In genomic region chr5:13508559-13508958, GRCh38 we compare ENCODE assay signal across 27 cellular contexts.
"Had no signal": no experiment of that assay in that cellular context is flagged by ENCODE, and none has a peak within 500 bp of the region (broad histone marks: within the 10 kb centered on the region; RNA-seq: fewer than 3 reads in every experiment).

No MANE protein-coding gene starts in this region.

- FAIRE-seq: keratinocyte, urothelium cell line had no signal

- H3K4me2 ChIP-seq: neural progenitor cell had no signal

- ATAC-seq: left colon; left lung; lower lobe of right lung; natural killer cell; psoas muscle; right lobe of liver; stimulated activated naive B cell treated with anti-CD40 and anti-IgM and Interleukin-4, amounts not matched to agents 10 μg/mL and 1 μg/mL and 100 μg/mL, for 72 hours; stimulated activated naive CD8-positive, alpha-beta T cell treated with anti-CD3 and anti-CD28 coated beads, Interleukin-15, Interleukin-2, amounts not matched to agents 100 U/mL and 50 U/mL, for 24 hours; upper lobe of right lung had no signal

- H3K4me3 ChIP-seq: left lung, lower lobe of right lung, neural progenitor cell, psoas muscle, right atrium auricular region, right lobe of liver, stomach, testis, thyroid gland, upper lobe of right lung had no signal

- H3K27ac ChIP-seq: left lung, lower lobe of right lung, neural progenitor cell, neutrophil, parathyroid adenoma, psoas muscle, right atrium auricular region, right lobe of liver, stomach, testis, thyroid gland, upper lobe of right lung had no signal

- H3K27me3 ChIP-seq: left lung, neural progenitor cell, neutrophil, right atrium auricular region, right lobe of liver, stomach, testis, thyroid gland, upper lobe of right lung had no signal

- H3K79me2 ChIP-seq: parathyroid adenoma had no signal

- H3K9me3 ChIP-seq: left lung, lower lobe of right lung, neutrophil, psoas muscle, right atrium auricular region, right lobe of liver, stomach, testis, thyroid gland, upper lobe of right lung had no signal

- DNase-seq: hippocampal formation; left colon; left lung; lower lobe of right lung; mesendoderm; naive B cell; natural killer cell; nephron progenitor cell; occipital lobe; psoas muscle; right lobe of liver; stimulated activated CD4-positive, alpha-beta T cell treated with anti-CD3 and anti-CD28 coated beads, Interleukin-12 subunit alpha, Interleukin-12 subunit beta, amount 100 ng/mL, for 4 hours; stimulated activated CD4-positive, alpha-beta T cell treated with anti-CD3 and anti-CD28 coated beads, Interleukin-15, amount 100 ng/mL, for 24 hours; stimulated activated CD4-positive, alpha-beta T cell treated with anti-CD3 and anti-CD28 coated beads, Interleukin-2, amount 100 ng/mL, for 24 hours; stimulated activated CD4-positive, alpha-beta T cell treated with anti-CD3 and anti-CD28 coated beads, Interleukin-4, amount 100 ng/mL, for 1 hour; stimulated activated naive B cell treated with anti-CD40 and anti-IgM and Interleukin-4, amounts not matched to agents 10 μg/mL and 1 μg/mL and 100 μg/mL, for 72 hours; stimulated activated naive CD8-positive, alpha-beta T cell treated with anti-CD3 and anti-CD28 coated beads, Interleukin-15, Interleukin-2, amounts not matched to agents 100 U/mL and 50 U/mL, for 24 hours; stomach; testis; thyroid gland; upper lobe of right lung had no signal

- H3K36me3 ChIP-seq: left lung, lower lobe of right lung, neural progenitor cell, neutrophil, right atrium auricular region, right lobe of liver, stomach, thyroid gland, upper lobe of right lung had no signal

- H3K9ac ChIP-seq: neural progenitor cell, parathyroid adenoma had no signal

- H2AFZ ChIP-seq: neural progenitor cell, parathyroid adenoma had no signal

- H3K4me1 ChIP-seq: left lung, lower lobe of right lung, parathyroid adenoma, psoas muscle, right atrium auricular region, right lobe of liver, stomach, testis, thyroid gland, upper lobe of right lung had no signal
